ENCODE assay signal across 31 cellular contexts in the genomic region with DNA sequence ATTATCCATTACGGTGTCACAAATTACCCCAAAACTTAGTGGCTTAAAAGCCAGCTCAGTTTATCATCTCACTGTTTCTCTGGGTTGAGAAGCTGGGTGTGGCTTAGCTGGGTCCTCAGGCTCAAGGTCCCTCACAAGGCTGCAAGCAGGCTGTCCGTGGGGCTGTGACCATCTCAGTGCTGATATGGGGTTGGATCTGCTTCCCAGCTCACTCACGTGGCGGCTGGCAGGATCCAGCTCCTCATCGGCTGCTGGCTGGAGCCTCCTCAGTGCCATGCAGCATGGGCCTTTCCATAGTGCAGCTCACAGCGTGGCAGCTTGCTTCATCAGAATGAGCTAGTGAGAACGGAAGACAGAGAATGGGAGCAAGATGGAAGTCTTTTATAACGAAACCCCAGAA.
"Had no signal": no experiment of that assay in that cellular context is flagged by ENCODE, and none has a peak within 500 bp of the region (broad histone marks: within the 10 kb centered on the region; RNA-seq: fewer than 3 reads in every experiment).

No MANE protein-coding gene starts in this region.

- H3K27me3 ChIP-seq: body of pancreas, MG63, Peyer's patch had no signal

- H3K36me3 ChIP-seq: MG63, Peyer's patch, WERI-Rb-1 had no signal

- ATAC-seq: activated CD4-positive, alpha-beta T cell treated with anti-CD3 and anti-CD28 coated beads for 36 hours; activated CD8-positive, alpha-beta T cell treated with anti-CD3 and anti-CD28 coated beads, Interleukin-2, amount 10 ng/mL, durations not matched to agents 7 days and 5 days; body of pancreas; PC-3 had no signal

- FAIRE-seq: astrocyte, bronchial epithelial cell had no signal

- H3K4me3 ChIP-seq: body of pancreas, MG63, Peyer's patch had no signal

- DNase-seq: activated CD4-positive, alpha-beta T cell treated with anti-CD3 and anti-CD28 coated beads for 36 hours; activated CD4-positive, alpha-beta T cell treated with anti-CD3 and anti-CD28 coated beads, Interleukin-2, amount 10 ng/mL, durations not matched to agents 7 days and 5 days; activated CD4-positive, alpha-beta T cell treated with anti-CD3 and anti-CD28 coated beads, Interleukin-2, amount 50 U/mL, for 48 hours; activated CD4-positive, CD25-positive, alpha-beta regulatory T cell; activated CD8-positive, alpha-beta T cell treated with anti-CD3 and anti-CD28 coated beads, Interleukin-2, amount 10 ng/mL, durations not matched to agents 7 days and 5 days; activated gamma-delta T cell; activated naive CD4-positive, alpha-beta T cell treated with Interleukin-2 at 50 U/mL for 16 hours; activated naive CD8-positive, alpha-beta T cell treated with anti-CD3 and anti-CD28 coated beads, Interleukin-2, amount 10 ng/mL, durations not matched to agents 7 days and 5 days; activated T-cell treated with anti-CD3 and anti-CD28 coated beads, Interleukin-2, amount 50 U/mL, for 24 hours; body of pancreas; Kasumi-1; KG1; MG63; NCI-H1048; NCI-H1105 treated with DMSO at 0.1 percent for 48 hours; NCI-H1436; NCI-H1694; NCI-H2029; NCI-H2107; NCI-H2171; NCI-H510A; NCI-H526; NCI-H748 treated with DMSO at 0.1 percent for 48 hours; NK-92 treated with Interleukin-12 subunit alpha and Interleukin-12 subunit beta, amount 100 ng/mL, for 24 hours; PC-3; Peyer's patch; RPMI8226; T1000; WERI-Rb-1 had no signal

- H3K27ac ChIP-seq: body of pancreas, WERI-Rb-1 had no signal

- H3K9me3 ChIP-seq: body of pancreas, MG63, Peyer's patch had no signal
